In genomic region chr18:28961669-28962228, GRCh38 we compare ENCODE assay signal across 8 cellular contexts.
A peak's percentile ranks its signal among the peaks of the same experiment; 100 is the strongest.
DNase-seq lines count a peak whose midpoint lies in the region; ATAC-seq and TF ChIP-seq lines count a peak whose summit lies in the region.

No MANE protein-coding gene starts in this region.

- BruUV-seq in IMR-90 (replicated peaks; lab: Mats Ljungman, UMichigan) = no TSS peak

- H3K4me3 Mint-ChIP-seq in activated CD4-positive, alpha-beta T cell treated with anti-CD3 and anti-CD28 coated beads, Interleukin-2, amount 10 ng/mL, durations not matched to agents 24 days and 14 days = no peak overlapping the region

- no peak overlapping the region for H3K14ac ChIP-seq in IMR-90 (replicated peaks; ENCODE audit: low read depth, low read length)

- no peak overlapping the region for H3K4me3 ChIP-seq in IMR-90 (ENCODE audit: insufficient read depth, low read depth, low read length)
- H3K4me3 ChIP-seq in hepatocyte = no peak overlapping the region
- no peak overlapping the region for H3K4me3 ChIP-seq in MG63

- no CpG with 5 or more reads among the region's 8 CpGs for WGBS in IMR-90 (ENCODE audit: extremely low coverage in 2 of 2, insufficient read length in 1 of 2), 2 experiments
- 74% methylated on average over 8 of the region's 8 CpGs for WGBS in hepatocyte (ENCODE audit: low lambda C conversion rate, missing lambda C conversion rate)

- no peak overlapping the region for H3K9ac ChIP-seq in IMR-90 (ENCODE audit: low read depth, low read length)

- H2BK20ac ChIP-seq in IMR-90 (ENCODE audit: low read depth, low read length) = peak overlapping the region; percentile 39; the same call in 1 of the 2 replicates

- H2BK120ac ChIP-seq in IMR-90 (ENCODE audit: low read depth, low read length) = peak overlapping the region; percentile 47

- no peaks in the 10 kb centered on the region for H3K4me1 Mint-ChIP-seq in activated CD4-positive, alpha-beta T cell treated with anti-CD3 and anti-CD28 coated beads, Interleukin-2, amount 10 ng/mL, durations not matched to agents 24 days and 14 days

- no peaks in the 10 kb centered on the region for H3K9me2 ChIP-seq in hepatocyte (replicated peaks; ENCODE audit: insufficient read depth)

- H3K27me3 Mint-ChIP-seq in activated CD4-positive, alpha-beta T cell treated with anti-CD3 and anti-CD28 coated beads, Interleukin-2, amount 10 ng/mL, durations not matched to agents 24 days and 14 days = no peaks in the 10 kb centered on the region

- no peak overlapping the region for H4K91ac ChIP-seq in IMR-90 (ENCODE audit: insufficient read depth, low read depth, low read length)

- DNase-seq in Caki2 (ENCODE audit: low read depth) (peak; percentile 23), IMR-90 (peak; percentile 22), RWPE1 (ENCODE audit: low spot score) (peak; percentile 5), hepatocyte (ENCODE audit: low spot score) (peak; percentile 64), MG63 (no peak)
- DNase-seq in activated CD4-positive, alpha-beta T cell treated with anti-CD3 and anti-CD28 coated beads, Interleukin-2, amount 10 ng/mL, durations not matched to agents 24 days and 14 days = no peak

- peak; percentile 49 for ATAC-seq in IMR-90 (ENCODE audit: low read depth)
- no peak for ATAC-seq in GM21381 (IDR thresholded peaks at IDR 0.05; ENCODE audit: unreplicated experiment)
- ATAC-seq in HG03135 (IDR thresholded peaks at IDR 0.05; ENCODE audit: unreplicated experiment) = no peak

- no peak overlapping the region for H4K8ac ChIP-seq in IMR-90 (ENCODE audit: low read depth in 2 of 2, low read length in 2 of 2)

- H3K4me2 ChIP-seq in IMR-90 (ENCODE audit: low read depth, low read length) = no peak overlapping the region
- no peak overlapping the region for H3K4me2 ChIP-seq in hepatocyte

- peak overlapping the region; percentile 39 for H2AFZ ChIP-seq in IMR-90 (replicated peaks; ENCODE audit: low read length, poor library complexity)
- no peak overlapping the region for H2AFZ ChIP-seq in hepatocyte

- no peak overlapping the region for H3K56ac ChIP-seq in IMR-90 (ENCODE audit: extremely low read depth, insufficient read depth, low read length)

- H3K18ac ChIP-seq in IMR-90 (ENCODE audit: low read depth, low read length) = no peak overlapping the region

- H2AK5ac ChIP-seq in IMR-90 (ENCODE audit: low read depth, low read length) = peak overlapping the region; percentile 89; the same call in 1 of the 2 replicates

- no peaks in the 10 kb centered on the region for H3K36me3 ChIP-seq in IMR-90 (ENCODE audit: control insufficient read depth, insufficient read depth, low read length)
- no peaks in the 10 kb centered on the region for H3K36me3 ChIP-seq in hepatocyte (replicated peaks; ENCODE audit: insufficient read depth, low read depth)
- H3K36me3 ChIP-seq in MG63 = no peaks in the 10 kb centered on the region

- H3K9me3 ChIP-seq in IMR-90 (ENCODE audit: control insufficient read depth, insufficient read depth, low read length) (no peaks in the 10 kb centered on the region), hepatocyte (ENCODE audit: low read depth) (no peaks in the 10 kb centered on the region), MG63 (no peaks in the 10 kb centered on the region)

- H3K79me2 ChIP-seq in hepatocyte = no peaks in the 10 kb centered on the region

- H2BK5ac ChIP-seq in IMR-90 (ENCODE audit: low read depth, low read length, poor library complexity, severe bottlenecking) = no peak overlapping the region

- H2BK15ac ChIP-seq in IMR-90 (ENCODE audit: low read depth, low read length) = no peak overlapping the region

- H4K20me1 ChIP-seq in IMR-90 (ENCODE audit: insufficient read depth, low read length) (no peaks in the 10 kb centered on the region), hepatocyte (ENCODE audit: insufficient read depth, poor library complexity, severe bottlenecking) (no peaks in the 10 kb centered on the region)

- CTCF ChIA-PET in IMR-90 (lab: Yijun Ruan, JAX) (interaction anchor here (0.8 to 1.1 kb wide), 4 partner anchors 11 to 24 kb away, joined by 3 to 4 read pairs (median 3); no protein-coding TSS in a partner anchor), RWPE1 (lab: Yijun Ruan, JAX) (interaction anchor here (0.6 to 0.7 kb wide), 2 partner anchors 115 to 948 kb away, joined by 4 read pairs; no protein-coding TSS in a partner anchor)

- no peak overlapping the region for H3K23ac ChIP-seq in IMR-90 (ENCODE audit: low read depth, low read length)

- H3K27me3 ChIP-seq in IMR-90 (ENCODE audit: control insufficient read depth, insufficient read depth, low read length) (no peaks in the 10 kb centered on the region), hepatocyte (no peaks in the 10 kb centered on the region), MG63 (no peaks in the 10 kb centered on the region)

- TF ChIP-seq RAD21 in IMR-90 (IDR thresholded peaks at IDR 0.05; ENCODE audit: low read length) = peak; percentile 75

- peak overlapping the region; percentile 9 for H2AK9ac ChIP-seq in IMR-90 (replicated peaks; ENCODE audit: low read depth, low read length, poor library complexity)

- H3K27ac ChIP-seq in IMR-90 (ENCODE audit: insufficient read depth, low read length) = no peak overlapping the region
- no peak overlapping the region for H3K27ac ChIP-seq in RWPE1
- H3K27ac ChIP-seq in hepatocyte = no peak overlapping the region

- POLR2A ChIA-PET in IMR-90 (lab: Charles Lee; ENCODE audit: unreplicated experiment) = no interaction called here
- POLR2A ChIA-PET in RWPE1 (lab: Yijun Ruan, JAX; ENCODE audit: low non-redundant PET) = no interaction called here

- no peak for TF ChIP-seq POLR2A in IMR-90 (IDR thresholded peaks at IDR 0.05; ENCODE audit: low read depth, low read length)

- H3K9me3 Mint-ChIP-seq in activated CD4-positive, alpha-beta T cell treated with anti-CD3 and anti-CD28 coated beads, Interleukin-2, amount 10 ng/mL, durations not matched to agents 24 days and 14 days = no peaks in the 10 kb centered on the region

- peak overlapping the region; percentile 58; the same call in 1 of the 2 replicates for H3K4ac ChIP-seq in IMR-90 (ENCODE audit: low read depth, low read length)

- H3K4me1 ChIP-seq in IMR-90 (ENCODE audit: control insufficient read depth, insufficient read depth, low read length) (no peaks in the 10 kb centered on the region), hepatocyte (ENCODE audit: insufficient read depth) (no peaks in the 10 kb centered on the region)

- H3K9me1 ChIP-seq in IMR-90 (ENCODE audit: insufficient read depth, low read length) = no peaks in the 10 kb centered on the region

- intact Hi-C loops in IMR-90 (cut with micrococcal nuclease) = loop anchor here (1.0 to 5.0 kb wide), 2 partner anchors 220 to 1321 kb away; no protein-coding TSS in a partner anchor
- intact Hi-C loops in activated CD4-positive, alpha-beta T cell treated with anti-CD3 and anti-CD28 coated beads, Interleukin-2, amount 10 ng/mL, durations not matched to agents 24 days and 14 days (cut with micrococcal nuclease) = no loop called here

- H3K27ac Mint-ChIP-seq in activated CD4-positive, alpha-beta T cell treated with anti-CD3 and anti-CD28 coated beads, Interleukin-2, amount 10 ng/mL, durations not matched to agents 24 days and 14 days = no peak overlapping the region

- dilution Hi-C loops in IMR-90 (cut with HindIII; ENCODE audit: low sequenced_read_pairs, unreplicated experiment) = no loop called here

- no peak overlapping the region for H4K5ac ChIP-seq in IMR-90 (ENCODE audit: low read depth, low read length)

- H3K79me1 ChIP-seq in IMR-90 (ENCODE audit: low read depth in 1 of 2, low read length in 2 of 2) = no peaks in the 10 kb centered on the region

- peak; percentile 66 for TF ChIP-seq CTCF in IMR-90 (conservative IDR thresholded peaks at IDR 0.05; ENCODE audit: low read depth, low read length)
- TF ChIP-seq CTCF in RWPE1 (conservative IDR thresholded peaks at IDR 0.05; ENCODE audit: low read depth) = peak; percentile 51
- TF ChIP-seq CTCF in hepatocyte (IDR thresholded peaks at IDR 0.05; ENCODE audit: poor library complexity) = peak; percentile 67

- no peaks in the 10 kb centered on the region for H3K36me3 Mint-ChIP-seq in activated CD4-positive, alpha-beta T cell treated with anti-CD3 and anti-CD28 coated beads, Interleukin-2, amount 10 ng/mL, durations not matched to agents 24 days and 14 days (ENCODE audit: low read depth)

- in situ Hi-C loops in Caki2 (cut with HindIII; ENCODE audit: low pct_unique_long_range_greater_than_20kb, low sequenced_read_pairs) = no loop called here
- in situ Hi-C loops in IMR-90 (cut with MboI; ENCODE audit: low sequenced_read_pairs) = no loop called here

TF ChIP-seq in IMR-90, 13 proteins besides CTCF, POLR2A, EP300 and RAD21:
- TF ChIP-seq USF2 (IDR thresholded peaks at IDR 0.05; ENCODE audit: low read depth, low read length) = no peak
- peak; percentile 54 for TF ChIP-seq SMC3 (IDR thresholded peaks at IDR 0.05; ENCODE audit: low read depth, low read length)

Comparison
In these comparisons a context has a peak if more than half of its experiments do, and no peak if none do; other contexts are left out.
1. DNase-seq: peak in Caki2 (single experiment), IMR-90 (single experiment), RWPE1 (single experiment) and hepatocyte (single experiment); none in MG63 (single experiment) and activated CD4-positive, alpha-beta T cell treated with anti-CD3 and anti-CD28 coated beads, Interleukin-2, amount 10 ng/mL, durations not matched to agents 24 days and 14 days (single experiment).
2. Peak in every context shown above with its lines, with median percentiles within 50 percentile points of each other: CTCF ChIP-seq.